18 cellular contexts compared by ENCODE assay signal in the genomic region with DNA sequence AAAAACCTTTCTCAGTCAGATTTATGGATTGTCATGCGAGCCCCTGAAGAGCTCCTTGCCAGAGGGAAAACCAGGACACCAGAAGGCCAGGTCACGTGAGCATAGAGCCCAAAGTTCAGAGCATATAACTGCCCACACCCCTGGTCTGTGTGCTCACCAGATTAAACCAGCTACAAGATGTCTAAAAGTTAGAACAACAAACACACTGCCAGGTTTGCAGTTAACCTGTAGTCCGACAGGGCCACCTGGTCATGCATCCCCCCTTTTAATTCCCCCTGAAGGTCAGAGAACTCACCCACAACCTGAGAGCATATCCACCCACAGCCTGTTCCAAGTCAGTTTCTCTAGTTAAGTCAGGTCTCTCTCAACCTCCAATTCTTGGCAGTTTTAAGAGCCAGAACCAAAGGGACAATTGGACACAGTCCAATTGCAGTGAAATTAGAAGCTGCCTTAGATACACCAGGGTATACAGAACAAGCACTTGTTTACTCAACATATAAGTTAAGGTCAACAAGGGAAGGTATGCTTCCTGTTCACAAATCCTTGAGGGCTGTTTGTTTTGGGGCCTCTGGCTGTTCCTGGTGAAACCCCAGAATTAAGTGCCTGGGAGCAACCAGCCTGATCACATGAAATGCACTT.
DNase-seq lines count a peak whose midpoint lies in the region; ATAC-seq, FAIRE-seq and TF ChIP-seq lines count a peak whose summit lies in the region.
"Had no signal": no experiment of that assay in that cellular context is flagged by ENCODE, and none has a peak within 500 bp of the region (broad histone marks: within the 10 kb centered on the region; RNA-seq: fewer than 3 reads in every experiment).

No MANE protein-coding gene starts in this region.

- H3K36me3 Mint-ChIP-seq in stimulated activated memory B cell treated with anti-CD40 and anti-IgM and Interleukin-4, amounts not matched to agents 10 μg/mL and 1 μg/mL and 100 μg/mL, for 72 hours = no peaks in the 10 kb centered on the region
- H3K36me3 Mint-ChIP-seq: immature natural killer cell had no signal

- no peak overlapping the region for H3K4me3 Mint-ChIP-seq in stimulated activated memory B cell treated with anti-CD40 and anti-IgM and Interleukin-4, amounts not matched to agents 10 μg/mL and 1 μg/mL and 100 μg/mL, for 72 hours
- H3K4me3 Mint-ChIP-seq: HFFc6, immature natural killer cell had no signal

- peak overlapping the region; percentile 72 for H3K27ac ChIP-seq in colonic mucosa
- peak overlapping the region in 1 of 2 donors; percentile 21 for H3K27ac ChIP-seq in prostate gland
- H3K27ac ChIP-seq: neutrophil had no signal

- peak; percentile 58 for DNase-seq in ELF-1 (ENCODE audit: low read depth, low spot score)
- DNase-seq in NCI-H1105 (lab: John Stamatoyannopoulos, UW) = peak; percentile 5
- peak; percentile 90 for DNase-seq in colonic mucosa
- DNase-seq in prostate gland (ENCODE audit: low spot score) = peak; percentile 37
- no peak for DNase-seq in frontal cortex (ENCODE audit: low spot score in 2 of 2)
- DNase-seq: activated CD4-positive, alpha-beta T cell treated with anti-CD3 and anti-CD28 coated beads for 4 hours; activated CD8-positive, alpha-beta memory T cell treated with anti-CD3 and anti-CD28 coated beads, Interleukin-2, amount 50 U/mL, for 48 hours; activated gamma-delta T cell treated with Interleukin-2 at 50 U/mL for 16 hours; anterior cingulate cortex; HFFc6; immature natural killer cell; NCI-H2171; stimulated activated CD4-positive, alpha-beta T cell treated with anti-CD3 and anti-CD28 coated beads, Interleukin-4, amount 100 ng/mL, for 24 hours; stimulated activated CD8-positive, alpha-beta memory T cell treated with anti-CD3 and anti-CD28 coated beads, Interleukin-4, amount 100 ng/mL, for 48 hours had no signal

- H3K4me1 ChIP-seq in colonic mucosa = no peaks in the 10 kb centered on the region
- no peaks in the 10 kb centered on the region for H3K4me1 ChIP-seq in prostate gland (replicated peaks)

- ATAC-seq in GM21526 (IDR thresholded peaks at IDR 0.05; ENCODE audit: low FRiP score, unreplicated experiment) (no peak), GM18868 (IDR thresholded peaks at IDR 0.05; ENCODE audit: unreplicated experiment) (no peak)
- no peak for ATAC-seq in stimulated activated memory B cell treated with anti-CD40 and anti-IgM and Interleukin-4, amounts not matched to agents 10 μg/mL and 1 μg/mL and 100 μg/mL, for 72 hours

- H3K4me3 ChIP-seq in colonic mucosa (no peak overlapping the region), prostate gland (no peak overlapping the region)

- intact Hi-C loops in colonic mucosa (cut with DNase I) = no loop called here
- intact Hi-C loops in prostate gland (cut with DNase I) = no loop called here

- H3K9me3 ChIP-seq in colonic mucosa (no peaks in the 10 kb centered on the region), prostate gland (no peaks in the 10 kb centered on the region)
- H3K9me3 ChIP-seq: neutrophil had no signal

- no peaks in the 10 kb centered on the region for H3K27me3 Mint-ChIP-seq in stimulated activated memory B cell treated with anti-CD40 and anti-IgM and Interleukin-4, amounts not matched to agents 10 μg/mL and 1 μg/mL and 100 μg/mL, for 72 hours

- H3K9me3 Mint-ChIP-seq in stimulated activated memory B cell treated with anti-CD40 and anti-IgM and Interleukin-4, amounts not matched to agents 10 μg/mL and 1 μg/mL and 100 μg/mL, for 72 hours = peaks cover 2% of the 10 kb centered on the region
- H3K9me3 Mint-ChIP-seq: HFFc6 had no signal

- no peak for TF ChIP-seq POLR2A in prostate gland (IDR thresholded peaks at IDR 0.05)

- H3K4me1 Mint-ChIP-seq in stimulated activated memory B cell treated with anti-CD40 and anti-IgM and Interleukin-4, amounts not matched to agents 10 μg/mL and 1 μg/mL and 100 μg/mL, for 72 hours = no peaks in the 10 kb centered on the region
- H3K4me1 Mint-ChIP-seq: immature natural killer cell had no signal

- no peak for TF ChIP-seq CTCF in colonic mucosa (IDR thresholded peaks at IDR 0.05)
- TF ChIP-seq CTCF in prostate gland (IDR thresholded peaks at IDR 0.05) = no peak

- WGBS in prostate gland = 45% methylated on average over 3 of the region's 3 CpGs

- no peaks in the 10 kb centered on the region for H3K36me3 ChIP-seq in colonic mucosa
- no peaks in the 10 kb centered on the region for H3K36me3 ChIP-seq in prostate gland
- H3K36me3 ChIP-seq: neutrophil had no signal

- H3K9ac ChIP-seq in colonic mucosa (ENCODE audit: low read depth in 2 of 2, low read length in 2 of 2) = peak overlapping the region in 1 of 2 donors; percentile 27

- H3K27me3 ChIP-seq in colonic mucosa (no peaks in the 10 kb centered on the region), prostate gland (replicated peaks; ENCODE audit: insufficient read depth) (no peaks in the 10 kb centered on the region)
- H3K27me3 ChIP-seq: neutrophil had no signal

- FAIRE-seq in frontal cortex (lab: Jason Lieb, UNC) = no peak

- no peak overlapping the region for H3K27ac Mint-ChIP-seq in stimulated activated memory B cell treated with anti-CD40 and anti-IgM and Interleukin-4, amounts not matched to agents 10 μg/mL and 1 μg/mL and 100 μg/mL, for 72 hours
- H3K27ac Mint-ChIP-seq: HFFc6, immature natural killer cell had no signal

Comparison
In these comparisons a context has a peak if more than half of its experiments do, and no peak if none do; other contexts are left out.
1. DNase-seq: peak in ELF-1 (single experiment), NCI-H1105 (single experiment), colonic mucosa (single experiment) and prostate gland (single experiment); none in frontal cortex (0 of 2).